1 cellular context compared by ENCODE assay signal in the genomic region with DNA sequence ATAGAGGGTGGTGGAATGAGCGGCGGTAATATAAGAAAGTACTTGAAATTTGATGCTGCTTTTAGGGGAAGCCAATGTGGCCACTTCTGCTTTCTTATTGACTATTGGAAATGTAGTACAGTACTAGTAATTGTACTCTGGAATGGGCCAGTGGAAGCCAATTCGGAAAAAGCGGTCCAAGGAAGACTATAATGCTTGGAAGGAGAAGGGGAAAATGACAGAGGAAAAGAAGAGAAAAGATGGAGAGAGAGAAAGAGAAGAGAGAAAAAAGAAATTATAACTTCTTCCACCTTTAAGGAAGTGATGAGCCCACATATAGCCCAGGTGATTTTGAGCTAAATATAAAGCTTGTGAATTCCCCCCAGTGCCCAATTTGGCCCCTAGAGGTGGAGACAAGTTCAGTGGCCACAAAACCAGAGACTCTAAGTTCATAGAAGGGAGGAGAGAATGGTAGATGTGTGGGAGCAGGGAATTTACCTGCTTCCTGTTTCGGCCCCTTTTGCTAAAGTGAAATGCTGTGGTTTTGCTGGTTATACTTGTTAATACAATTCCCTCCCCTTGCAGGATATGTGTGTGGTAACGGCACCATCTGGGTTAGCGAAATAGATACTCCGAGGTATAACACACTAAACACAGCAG.
TF ChIP-seq lines count a peak whose summit lies in the region.

No MANE protein-coding gene starts in this region.

TF ChIP-seq in HepG2, 621 proteins besides CTCF, POLR2A, EP300 and RAD21 (continued from another document):
- TF ChIP-seq, protein P1, sequence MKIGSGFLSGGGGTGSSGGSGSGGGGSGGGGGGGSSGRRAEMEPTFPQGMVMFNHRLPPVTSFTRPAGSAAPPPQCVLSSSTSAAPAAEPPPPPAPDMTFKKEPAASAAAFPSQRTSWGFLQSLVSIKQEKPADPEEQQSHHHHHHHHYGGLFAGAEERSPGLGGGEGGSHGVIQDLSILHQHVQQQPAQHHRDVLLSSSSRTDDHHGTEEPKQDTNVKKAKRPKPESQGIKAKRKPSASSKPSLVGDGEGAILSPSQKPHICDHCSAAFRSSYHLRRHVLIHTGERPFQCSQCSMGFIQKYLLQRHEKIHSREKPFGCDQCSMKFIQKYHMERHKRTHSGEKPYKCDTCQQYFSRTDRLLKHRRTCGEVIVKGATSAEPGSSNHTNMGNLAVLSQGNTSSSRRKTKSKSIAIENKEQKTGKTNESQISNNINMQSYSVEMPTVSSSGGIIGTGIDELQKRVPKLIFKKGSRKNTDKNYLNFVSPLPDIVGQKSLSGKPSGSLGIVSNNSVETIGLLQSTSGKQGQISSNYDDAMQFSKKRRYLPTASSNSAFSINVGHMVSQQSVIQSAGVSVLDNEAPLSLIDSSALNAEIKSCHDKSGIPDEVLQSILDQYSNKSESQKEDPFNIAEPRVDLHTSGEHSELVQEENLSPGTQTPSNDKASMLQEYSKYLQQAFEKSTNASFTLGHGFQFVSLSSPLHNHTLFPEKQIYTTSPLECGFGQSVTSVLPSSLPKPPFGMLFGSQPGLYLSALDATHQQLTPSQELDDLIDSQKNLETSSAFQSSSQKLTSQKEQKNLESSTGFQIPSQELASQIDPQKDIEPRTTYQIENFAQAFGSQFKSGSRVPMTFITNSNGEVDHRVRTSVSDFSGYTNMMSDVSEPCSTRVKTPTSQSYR (CRISPR knock-in tag; IDR thresholded peaks at IDR 0.05; ENCODE audit: borderline replicate concordance) = no peak
- TF ChIP-seq ZNF839 (CRISPR knock-in tag; IDR thresholded peaks at IDR 0.05; ENCODE audit: borderline replicate concordance) (no peak), HOXD1 (CRISPR knock-in tag; IDR thresholded peaks at IDR 0.05) (no peak), HDAC2 (CRISPR knock-in tag; IDR thresholded peaks at IDR 0.05) (no peak), HMG20A (CRISPR knock-in tag; IDR thresholded peaks at IDR 0.05; ENCODE audit: borderline replicate concordance) (no peak), MAZ (IDR thresholded peaks at IDR 0.05; ENCODE audit: borderline replicate concordance, low read depth, low read length) (no peak), MAZ (CRISPR knock-in tag; IDR thresholded peaks at IDR 0.05; ENCODE audit: low read depth) (no peak), PAXIP1 (CRISPR knock-in tag; conservative IDR thresholded peaks at IDR 0.05) (no peak)
- TF ChIP-seq, protein P2, sequence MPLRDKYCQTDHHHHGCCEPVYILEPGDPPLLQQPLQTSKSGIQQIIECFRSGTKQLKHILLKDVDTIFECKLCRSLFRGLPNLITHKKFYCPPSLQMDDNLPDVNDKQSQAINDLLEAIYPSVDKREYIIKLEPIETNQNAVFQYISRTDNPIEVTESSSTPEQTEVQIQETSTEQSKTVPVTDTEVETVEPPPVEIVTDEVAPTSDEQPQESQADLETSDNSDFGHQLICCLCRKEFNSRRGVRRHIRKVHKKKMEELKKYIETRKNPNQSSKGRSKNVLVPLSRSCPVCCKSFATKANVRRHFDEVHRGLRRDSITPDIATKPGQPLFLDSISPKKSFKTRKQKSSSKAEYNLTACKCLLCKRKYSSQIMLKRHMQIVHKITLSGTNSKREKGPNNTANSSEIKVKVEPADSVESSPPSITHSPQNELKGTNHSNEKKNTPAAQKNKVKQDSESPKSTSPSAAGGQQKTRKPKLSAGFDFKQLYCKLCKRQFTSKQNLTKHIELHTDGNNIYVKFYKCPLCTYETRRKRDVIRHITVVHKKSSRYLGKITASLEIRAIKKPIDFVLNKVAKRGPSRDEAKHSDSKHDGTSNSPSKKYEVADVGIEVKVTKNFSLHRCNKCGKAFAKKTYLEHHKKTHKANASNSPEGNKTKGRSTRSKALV (CRISPR knock-in tag; IDR thresholded peaks at IDR 0.05) = no peak
